9 cellular contexts compared by ENCODE assay signal in the genomic region with DNA sequence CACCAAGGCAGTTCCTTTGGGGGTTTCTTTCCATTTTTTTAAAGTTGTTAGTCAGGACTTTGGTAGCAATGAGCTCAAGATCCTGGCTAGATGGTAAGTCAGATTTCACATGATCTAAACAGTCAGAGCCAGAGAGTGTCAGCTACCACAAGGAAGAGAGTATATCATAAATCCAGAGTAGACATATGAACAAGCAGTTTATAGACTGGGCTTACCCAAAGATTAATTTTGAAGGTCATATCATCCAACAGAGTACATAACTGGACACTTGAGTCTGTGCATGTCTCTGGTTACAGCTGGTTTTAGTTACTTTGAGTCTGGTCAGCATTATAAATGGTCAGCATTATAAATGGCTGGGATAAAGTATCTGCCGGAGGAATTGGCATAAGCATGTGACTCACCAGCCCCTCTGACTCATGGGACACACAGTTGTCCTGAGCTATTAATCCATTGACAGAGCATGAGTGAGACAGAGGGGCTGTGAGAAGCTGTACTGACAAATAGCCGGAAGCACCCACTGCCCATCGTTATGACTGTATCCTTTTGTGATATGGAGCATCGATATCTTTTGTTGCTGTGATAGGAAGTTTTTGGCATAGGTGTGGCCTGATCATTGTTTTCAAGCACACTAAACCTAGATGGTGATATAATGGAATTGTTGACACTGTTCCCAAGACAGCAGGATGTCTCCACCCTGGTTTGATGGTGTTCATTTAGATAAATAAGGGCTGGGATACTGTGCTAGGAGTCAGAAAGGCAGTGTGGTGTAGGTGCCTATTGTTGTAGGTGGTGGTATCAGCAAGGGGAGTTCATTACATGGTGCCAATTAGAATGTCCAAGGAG. TPM values are rescaled to one million over a fixed set of nuclear protein-coding genes. Genes with fewer than 3 reads are reported as not detected.
A peak's percentile ranks its signal among the peaks of the same experiment; 100 is the strongest.
DNase-seq lines count a peak whose midpoint lies in the region; TF ChIP-seq lines count a peak whose summit lies in the region.
"Had no signal": no experiment of that assay in that cellular context is flagged by ENCODE, and none has a peak within 500 bp of the region (broad histone marks: within the 10 kb centered on the region; RNA-seq: fewer than 3 reads in every experiment).

No MANE protein-coding gene starts in this region.

- H3K4me3 Mint-ChIP-seq in activated T-helper 2 cell treated with anti-CD3 and anti-CD28 coated beads, Interferon-gamma antibody, Interleukin-2, Interleukin-4, amounts not matched to agents 10 μg/mL and 5 μg/mL and 100 μg/mL, durations not matched to agents 14 hours and 24 hours and 36 hours (ENCODE audit: low read depth) = no peak overlapping the region
- H3K4me3 Mint-ChIP-seq: activated T-helper 1 cell treated with anti-CD3 and anti-CD28 coated beads, Interleukin-12 subunit alpha, Interleukin-12 subunit beta, Interleukin-2, Interleukin-4 antibody, amounts not matched to agents 30 ng/mL and 10 ng/mL and 1 ng/mL, durations not matched to agents 14 hours and 24 hours and 36 hours had no signal

- TF ChIP-seq CTCF in choroid plexus epithelial cell (conservative IDR thresholded peaks at IDR 0.05; ENCODE audit: low read depth, low read length) = no peak

- H3K9me3 Mint-ChIP-seq in activated T-helper 2 cell treated with anti-CD3 and anti-CD28 coated beads, Interferon-gamma antibody, Interleukin-2, Interleukin-4, amounts not matched to agents 10 μg/mL and 5 μg/mL and 100 μg/mL, durations not matched to agents 14 hours and 24 hours and 36 hours = no peaks in the 10 kb centered on the region
- H3K9me3 Mint-ChIP-seq: activated T-helper 1 cell treated with anti-CD3 and anti-CD28 coated beads, Interleukin-12 subunit alpha, Interleukin-12 subunit beta, Interleukin-2, Interleukin-4 antibody, amounts not matched to agents 30 ng/mL and 10 ng/mL and 1 ng/mL, durations not matched to agents 14 hours and 24 hours and 36 hours had no signal

- DNase-seq in AG08395 (ENCODE audit: low spot score) (peak; percentile 89), M059J (ENCODE audit: low read depth) (peak; percentile 97), choroid plexus epithelial cell (ENCODE audit: low read depth) (peak; percentile 84), myocyte (ENCODE audit: low read depth) (peak; percentile 98), medulla oblongata (ENCODE audit: extremely low spot score) (no peak), NCI-H2029 (lab: John Stamatoyannopoulos, UW) (no peak), caudate nucleus (lab: John Stamatoyannopoulos, UW) (no peak)
- no peak for DNase-seq in activated T-helper 2 cell treated with anti-CD3 and anti-CD28 coated beads, Interferon-gamma antibody, Interleukin-2, Interleukin-4, amounts not matched to agents 10 μg/mL and 5 μg/mL and 100 μg/mL, durations not matched to agents 14 hours and 24 hours and 36 hours (ENCODE audit: low spot score)

- H3K4me1 Mint-ChIP-seq in activated T-helper 2 cell treated with anti-CD3 and anti-CD28 coated beads, Interferon-gamma antibody, Interleukin-2, Interleukin-4, amounts not matched to agents 10 μg/mL and 5 μg/mL and 100 μg/mL, durations not matched to agents 14 hours and 24 hours and 36 hours (ENCODE audit: low read depth) = no peaks in the 10 kb centered on the region

- no peak overlapping the region for H3K27ac Mint-ChIP-seq in activated T-helper 2 cell treated with anti-CD3 and anti-CD28 coated beads, Interferon-gamma antibody, Interleukin-2, Interleukin-4, amounts not matched to agents 10 μg/mL and 5 μg/mL and 100 μg/mL, durations not matched to agents 14 hours and 24 hours and 36 hours
- H3K27ac Mint-ChIP-seq: activated T-helper 1 cell treated with anti-CD3 and anti-CD28 coated beads, Interleukin-12 subunit alpha, Interleukin-12 subunit beta, Interleukin-2, Interleukin-4 antibody, amounts not matched to agents 30 ng/mL and 10 ng/mL and 1 ng/mL, durations not matched to agents 14 hours and 24 hours and 36 hours had no signal

- intact Hi-C loops in activated T-helper 2 cell treated with anti-CD3 and anti-CD28 coated beads, Interferon-gamma antibody, Interleukin-2, Interleukin-4, amounts not matched to agents 10 μg/mL and 5 μg/mL and 100 μg/mL, durations not matched to agents 14 hours and 24 hours and 36 hours (cut with micrococcal nuclease) = no loop called here

- no peaks in the 10 kb centered on the region for H3K36me3 Mint-ChIP-seq in activated T-helper 2 cell treated with anti-CD3 and anti-CD28 coated beads, Interferon-gamma antibody, Interleukin-2, Interleukin-4, amounts not matched to agents 10 μg/mL and 5 μg/mL and 100 μg/mL, durations not matched to agents 14 hours and 24 hours and 36 hours (ENCODE audit: low read depth)

- peaks cover 10% of the 10 kb centered on the region for H3K27me3 Mint-ChIP-seq in activated T-helper 2 cell treated with anti-CD3 and anti-CD28 coated beads, Interferon-gamma antibody, Interleukin-2, Interleukin-4, amounts not matched to agents 10 μg/mL and 5 μg/mL and 100 μg/mL, durations not matched to agents 14 hours and 24 hours and 36 hours (ENCODE audit: low read depth)

- no peak overlapping the region for H3K4me3 ChIP-seq in choroid plexus epithelial cell (ENCODE audit: low read depth, low read length)

- H3K27ac ChIP-seq in caudate nucleus (ENCODE audit: low read depth, low read length) = no peak overlapping the region

RNA-seq across cellular contexts. Expression of a gene that starts 19.2 kb away (rescaled TPM):
- total RNA-seq in M059J (2014; rRNA removed; shearing (Covaris generic)) = 15.9 and 18.1 TPM in 2 replicates
- 136 and 154 TPM in 2 replicates for total RNA-seq in myocyte
- 46.9 TPM for polyA plus RNA-seq in myocyte (2012)
- total RNA-seq in activated T-helper 2 cell treated with anti-CD3 and anti-CD28 coated beads, Interferon-gamma antibody, Interleukin-2, Interleukin-4, amounts not matched to agents 10 μg/mL and 5 μg/mL and 100 μg/mL, durations not matched to agents 14 hours and 24 hours and 36 hours = 0.14 and 0.21 TPM in 2 replicates
- total RNA-seq: activated T-helper 1 cell treated with anti-CD3 and anti-CD28 coated beads, Interleukin-12 subunit alpha, Interleukin-12 subunit beta, Interleukin-2, Interleukin-4 antibody, amounts not matched to agents 30 ng/mL and 10 ng/mL and 1 ng/mL, durations not matched to agents 14 hours and 24 hours and 36 hours had no signal

Comparison
In these comparisons a context has a peak if more than half of its experiments do, and no peak if none do; other contexts are left out.
1. DNase-seq: peak in AG08395 (single experiment), M059J (single experiment), choroid plexus epithelial cell (single experiment) and myocyte (single experiment); none in medulla oblongata (single experiment), NCI-H2029 (single experiment), caudate nucleus (0 of 61) and activated T-helper 2 cell treated with anti-CD3 and anti-CD28 coated beads, Interferon-gamma antibody, Interleukin-2, Interleukin-4, amounts not matched to agents 10 μg/mL and 5 μg/mL and 100 μg/mL, durations not matched to agents 14 hours and 24 hours and 36 hours (single experiment).
2. RNA of a gene that starts 19.2 kb away (total RNA-seq): 136 to 154 TPM in myocyte and 15.9 to 18.1 TPM in M059J; 0.14 to 0.21 TPM in activated T-helper 2 cell treated with anti-CD3 and anti-CD28 coated beads, Interferon-gamma antibody, Interleukin-2, Interleukin-4, amounts not matched to agents 10 μg/mL and 5 μg/mL and 100 μg/mL, durations not matched to agents 14 hours and 24 hours and 36 hours; every median in the first group is over 10 times any median in the second.